In the genomic region with DNA sequence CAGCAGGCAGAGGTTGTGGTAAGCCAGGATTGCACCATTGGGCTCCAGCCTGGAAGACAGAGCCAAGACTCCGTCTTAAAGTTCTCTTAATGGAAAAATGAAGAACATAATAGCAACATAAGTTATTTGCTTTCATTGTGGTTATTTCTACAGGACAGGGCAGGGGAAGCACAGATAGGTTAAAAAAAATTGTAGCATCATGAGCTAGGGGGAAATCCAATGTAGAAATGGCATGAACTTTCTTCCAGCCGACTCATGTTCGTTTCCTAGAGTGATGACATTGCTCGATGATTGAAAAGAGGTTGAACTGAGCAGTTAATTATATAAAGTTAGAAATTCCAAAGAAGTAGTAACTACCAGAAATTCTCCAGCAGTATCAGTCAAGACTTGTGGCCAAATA, we compare ENCODE assay signal across 12 cellular contexts. TPM values are rescaled to one million over a fixed set of nuclear protein-coding genes. Genes with fewer than 3 reads are reported as not detected.
DNase-seq lines count a peak whose midpoint lies in the region; ATAC-seq and TF ChIP-seq lines count a peak whose summit lies in the region.
"Had no signal": no experiment of that assay in that cellular context is flagged by ENCODE, and none has a peak within 500 bp of the region (broad histone marks: within the 10 kb centered on the region; RNA-seq: fewer than 3 reads in every experiment).

No MANE protein-coding gene starts in this region.

- no peak overlapping the region for H2AFZ ChIP-seq in SK-N-SH (ENCODE audit: low read depth)

- H3K4me1 ChIP-seq in SK-N-SH (ENCODE audit: control insufficient read depth in 1 of 2, insufficient read depth in 2 of 2, low read depth in 1 of 2, low read length in 1 of 2) (peaks cover 3 to 29% of the 10 kb centered on the region in 2 experiments), RWPE2 (ENCODE audit: insufficient read depth, poor library complexity, severe bottlenecking) (peaks cover 59% of the 10 kb centered on the region), esophagus squamous epithelium (peaks cover 64 to 100% (median 86%) of the 10 kb centered on the region in 3 donors), body of pancreas (peaks cover 70% of the 10 kb centered on the region)

- CTCF ChIA-PET in SK-N-SH (lab: Yijun Ruan, JAX): interaction anchor here (0.6 to 1.4 kb wide), 4 partner anchors 8 to 386 kb away, joined by 3 to 4 read pairs (median 3); no protein-coding TSS in a partner anchor

- TF ChIP-seq POLR2A in esophagus squamous epithelium (IDR thresholded peaks at IDR 0.05) (no peak), body of pancreas (IDR thresholded peaks at IDR 0.05) (no peak)

- DNase-seq in SK-N-SH (no peak), RWPE2 (ENCODE audit: low spot score) (no peak), esophagus squamous epithelium (lab: John Stamatoyannopoulos, UW) (no peak), body of pancreas (no peak), HPDE6-E6E7 (ENCODE audit: extremely low spot score) (no peak)
- DNase-seq: adrenal gland; mucosa of descending colon; NCI-H1694 treated with DMSO at 0.1 percent for 48 hours; stimulated activated CD4-positive, alpha-beta T cell treated with anti-CD3 and anti-CD28 coated beads, Interleukin-15, amount 100 ng/mL, for 24 hours had no signal

- H3K9me2 ChIP-seq in SK-N-SH: no peaks in the 10 kb centered on the region

- H3K36me3 ChIP-seq in SK-N-SH (replicated peaks in 1 of 2; ENCODE audit: control insufficient read depth in 1 of 2, insufficient read depth in 2 of 2, low read length in 1 of 2) (peaks cover 4 to 36% of the 10 kb centered on the region in 2 experiments), RWPE2 (ENCODE audit: low read depth) (peaks cover 46% of the 10 kb centered on the region), esophagus squamous epithelium (peaks cover 0 to 33% (median 4%) of the 10 kb centered on the region in 3 donors), body of pancreas (replicated peaks in 1 of 2; ENCODE audit: insufficient read depth in 1 of 2, low read depth in 2 of 2) (no peaks in the 10 kb centered on the region)

- no peak for ATAC-seq in SK-N-SH treated with all-trans-retinoic acid at 6 μM for 48 hours
- ATAC-seq in RWPE2 (ENCODE audit: low read depth): no peak
- no peak for ATAC-seq in HG03565 (IDR thresholded peaks at IDR 0.05; ENCODE audit: unreplicated experiment)
- ATAC-seq in body of pancreas: no peak
- ATAC-seq: mucosa of descending colon had no signal

- POLR2A ChIA-PET in SK-N-SH (lab: Yijun Ruan, JAX): no interaction called here

- H3K27me3 ChIP-seq in SK-N-SH (ENCODE audit: insufficient read depth) (no peaks in the 10 kb centered on the region), RWPE2 (ENCODE audit: insufficient read depth, poor library complexity, severe bottlenecking) (no peaks in the 10 kb centered on the region), esophagus squamous epithelium (no peaks in the 10 kb centered on the region), body of pancreas (no peaks in the 10 kb centered on the region)
- H3K27me3 ChIP-seq: adrenal gland had no signal

- 79% methylated on average over 4 of the region's 4 CpGs for WGBS in SK-N-SH (ENCODE audit: low lambda C conversion rate)
- 16 to 21% methylated on average over 4 of the region's 4 CpGs for WGBS in esophagus squamous epithelium, 2 donors
- 46 to 90% methylated on average over 4 of the region's 4 CpGs for WGBS in body of pancreas, 2 donors

- no peak for TF ChIP-seq CTCF in SK-N-SH (IDR thresholded peaks at IDR 0.05)
- no peak for TF ChIP-seq CTCF in RWPE2 (IDR thresholded peaks at IDR 0.05; ENCODE audit: poor library complexity, severe bottlenecking)
- TF ChIP-seq CTCF in esophagus squamous epithelium (IDR thresholded peaks at IDR 0.05): no peak
- no peak for TF ChIP-seq CTCF in body of pancreas (IDR thresholded peaks at IDR 0.05)

- no peak overlapping the region for H3K4me3 ChIP-seq in SK-N-SH (ENCODE audit: low read depth in 2 of 2, low read length in 1 of 2)
- no peak overlapping the region for H3K4me3 ChIP-seq in RWPE2 (ENCODE audit: severe bottlenecking)
- peak overlapping the region in 1 of 4 donors; percentile 24 for H3K4me3 ChIP-seq in esophagus squamous epithelium
- no peak overlapping the region for H3K4me3 ChIP-seq in skin epidermis
- H3K4me3 ChIP-seq in body of pancreas: no peak overlapping the region
- H3K4me3 ChIP-seq: adrenal gland, mucosa of descending colon had no signal

- H3F3A ChIP-seq in SK-N-SH (replicated peaks; ENCODE audit: insufficient read depth): peaks cover 66% of the 10 kb centered on the region

- H3K9me3 ChIP-seq in SK-N-SH: no peaks in the 10 kb centered on the region
- no peaks in the 10 kb centered on the region for H3K9me3 ChIP-seq in RWPE2 (ENCODE audit: severe bottlenecking)
- no peaks in the 10 kb centered on the region for H3K9me3 ChIP-seq in esophagus squamous epithelium
- no peaks in the 10 kb centered on the region for H3K9me3 ChIP-seq in body of pancreas
- H3K9me3 ChIP-seq: adrenal gland, mucosa of descending colon had no signal

- H3K9ac ChIP-seq in SK-N-SH: no peak overlapping the region

- intact Hi-C loops in esophagus squamous epithelium (cut with DNase I): no loop called here
- intact Hi-C loops in body of pancreas (cut with DNase I): no loop called here

- 0 out of 2 replicates have a peak overlapping the region, but pooled peaks have one; percentile 2 for H3K4me2 ChIP-seq in SK-N-SH

- TF ChIP-seq EP300 in SK-N-SH (IDR thresholded peaks at IDR 0.05; ENCODE audit: borderline replicate concordance in 1 of 2, low read depth in 1 of 2, low read length in 1 of 2): no peak

- H3K79me2 ChIP-seq in SK-N-SH (ENCODE audit: insufficient read depth): peaks cover 99% of the 10 kb centered on the region

- H3K27ac ChIP-seq in SK-N-SH (ENCODE audit: low read depth in 2 of 2, low read length in 1 of 2): peak overlapping the region in 1 of 2 experiments; percentile 84; a peak in 1 of 4 replicates
- peak overlapping the region; percentile 94 for H3K27ac ChIP-seq in RWPE2 (ENCODE audit: poor library complexity, severe bottlenecking)
- peak overlapping the region; percentile 45 to 92 (median 75) for H3K27ac ChIP-seq in esophagus squamous epithelium
- H3K27ac ChIP-seq in skin epidermis: peak overlapping the region in 11 of 21 experiments; percentile 3 to 75 (median 38)
- peak overlapping the region in 1 of 4 donors; percentile 90 for H3K27ac ChIP-seq in body of pancreas

- H4K20me1 ChIP-seq in SK-N-SH (ENCODE audit: insufficient read depth): peaks cover 100% of the 10 kb centered on the region

- TF ChIP-seq RAD21 in SK-N-SH (IDR thresholded peaks at IDR 0.05; ENCODE audit: low read length): no peak

TF ChIP-seq in SK-N-SH, 30 proteins besides CTCF, POLR2A, EP300 and RAD21:
- no peak for TF ChIP-seq RFX5 (IDR thresholded peaks at IDR 0.05; ENCODE audit: low read length)
- no peak for TF ChIP-seq TCF12 (IDR thresholded peaks at IDR 0.05)

TF ChIP-seq in SK-N-SH treated with all-trans-retinoic acid at 6 μM for 48 hours, 23 proteins besides CTCF, POLR2A, EP300 and RAD21:
- no peak for TF ChIP-seq CSDC2 (CRISPR knock-in tag; IDR thresholded peaks at IDR 0.05)
- TF ChIP-seq, protein P1, sequence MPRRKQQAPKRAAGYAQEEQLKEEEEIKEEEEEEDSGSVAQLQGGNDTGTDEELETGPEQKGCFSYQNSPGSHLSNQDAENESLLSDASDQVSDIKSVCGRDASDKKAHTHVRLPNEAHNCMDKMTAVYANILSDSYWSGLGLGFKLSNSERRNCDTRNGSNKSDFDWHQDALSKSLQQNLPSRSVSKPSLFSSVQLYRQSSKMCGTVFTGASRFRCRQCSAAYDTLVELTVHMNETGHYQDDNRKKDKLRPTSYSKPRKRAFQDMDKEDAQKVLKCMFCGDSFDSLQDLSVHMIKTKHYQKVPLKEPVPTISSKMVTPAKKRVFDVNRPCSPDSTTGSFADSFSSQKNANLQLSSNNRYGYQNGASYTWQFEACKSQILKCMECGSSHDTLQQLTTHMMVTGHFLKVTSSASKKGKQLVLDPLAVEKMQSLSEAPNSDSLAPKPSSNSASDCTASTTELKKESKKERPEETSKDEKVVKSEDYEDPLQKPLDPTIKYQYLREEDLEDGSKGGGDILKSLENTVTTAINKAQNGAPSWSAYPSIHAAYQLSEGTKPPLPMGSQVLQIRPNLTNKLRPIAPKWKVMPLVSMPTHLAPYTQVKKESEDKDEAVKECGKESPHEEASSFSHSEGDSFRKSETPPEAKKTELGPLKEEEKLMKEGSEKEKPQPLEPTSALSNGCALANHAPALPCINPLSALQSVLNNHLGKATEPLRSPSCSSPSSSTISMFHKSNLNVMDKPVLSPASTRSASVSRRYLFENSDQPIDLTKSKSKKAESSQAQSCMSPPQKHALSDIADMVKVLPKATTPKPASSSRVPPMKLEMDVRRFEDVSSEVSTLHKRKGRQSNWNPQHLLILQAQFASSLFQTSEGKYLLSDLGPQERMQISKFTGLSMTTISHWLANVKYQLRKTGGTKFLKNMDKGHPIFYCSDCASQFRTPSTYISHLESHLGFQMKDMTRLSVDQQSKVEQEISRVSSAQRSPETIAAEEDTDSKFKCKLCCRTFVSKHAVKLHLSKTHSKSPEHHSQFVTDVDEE (CRISPR knock-in tag; IDR thresholded peaks at IDR 0.05): no peak
- no peak for TF ChIP-seq SNAI2 (CRISPR knock-in tag; IDR thresholded peaks at IDR 0.05)
- TF ChIP-seq ZNF565 (CRISPR knock-in tag; conservative IDR thresholded peaks at IDR 0.05; ENCODE audit: low read depth): no peak
- no peak for TF ChIP-seq TCF4 (CRISPR knock-in tag; IDR thresholded peaks at IDR 0.05; ENCODE audit: borderline replicate concordance)
TF ChIP-seq in SK-N-SH treated with all-trans-retinoic acid at 6 μM for 48 hours: peak in this region for 0.

RNA-seq across cellular contexts. Expression of a gene that starts 8.5 kb away (rescaled TPM):
- 454 and 460 TPM in 2 replicates for polyA plus RNA-seq in SK-N-SH (2012; rRNA removed)
- 552 and 601 TPM in 2 replicates for polyA plus RNA-seq in SK-N-SH (2012; cell fraction: cytosol; rRNA removed)
- polyA plus RNA-seq in SK-N-SH (2012; cell fraction: nucleus; rRNA removed): 212 and 275 TPM in 2 replicates
- 100 to 1,000 TPM; 174 to 310 (median 226) TPM for total RNA-seq in esophagus squamous epithelium
- total RNA-seq in body of pancreas: 100 to 1,000 TPM; 103 to 106 TPM

RNA-seq across cellular contexts. Expression of a gene that starts 34.0 kb away (rescaled TPM):
- 16.1 and 18.5 TPM in 2 replicates for polyA plus RNA-seq in SK-N-SH (2012; rRNA removed)
- 20.3 and 20.6 TPM in 2 replicates for polyA plus RNA-seq in SK-N-SH (2012; cell fraction: cytosol; rRNA removed)
- 9.0 and 9.6 TPM in 2 replicates for polyA plus RNA-seq in SK-N-SH (2012; cell fraction: nucleus; rRNA removed)
- total RNA-seq in esophagus squamous epithelium: 10 to 100 TPM; 10.6 to 21.2 (median 14.2) TPM
- total RNA-seq in body of pancreas: 10 to 100 TPM; 10.6 to 14.2 TPM
